In genomic region chr10:90871279-90871760, GRCh38 we compare ENCODE assay signal across 8 cellular contexts. TPM values are rescaled to one million over a fixed set of nuclear protein-coding genes. Genes with fewer than 3 reads are reported as not detected.
A peak's percentile ranks its signal among the peaks of the same experiment; 100 is the strongest.
DNase-seq lines count a peak whose midpoint lies in the region; FAIRE-seq and TF ChIP-seq lines count a peak whose summit lies in the region.

No MANE protein-coding gene starts in this region.

- H3K36me3 ChIP-seq in Karpas-422 (ENCODE audit: insufficient read depth, low read length) (no peaks in the 10 kb centered on the region; the same call in 1 of the 2 replicates), bronchial epithelial cell (ENCODE audit: control insufficient read depth, insufficient read depth, low read length) (no peaks in the 10 kb centered on the region)

- H3K79me2 ChIP-seq in Karpas-422 (ENCODE audit: low read length): peaks cover 36% of the 10 kb centered on the region

- H3K4me1 ChIP-seq in Karpas-422 (ENCODE audit: low read length): peaks cover 24% of the 10 kb centered on the region

- FAIRE-seq in H54 (lab: Jason Lieb, UNC): no peak
- peak; percentile 68 for FAIRE-seq in bronchial epithelial cell (lab: Jason Lieb, UNC)

- H3K27ac ChIP-seq in Karpas-422 (ENCODE audit: low read length): no peak overlapping the region

- H3K4me3 ChIP-seq in Karpas-422 (ENCODE audit: low read length) (peak overlapping the region; percentile 91), bronchial epithelial cell (ENCODE audit: low read depth, low read length) (peak overlapping the region; percentile 58), skeletal muscle cell (ENCODE audit: low read depth, low read length) (peak overlapping the region; percentile 71)

- H3K27me3 ChIP-seq in Karpas-422 (ENCODE audit: low read length): no peaks in the 10 kb centered on the region
- no peaks in the 10 kb centered on the region for H3K27me3 ChIP-seq in bronchial epithelial cell (ENCODE audit: control insufficient read depth, insufficient read depth, low read length)

- H3K9me3 ChIP-seq in Karpas-422 (ENCODE audit: low read length): no peaks in the 10 kb centered on the region

- TF ChIP-seq POLR2A in H54 (IDR thresholded peaks at IDR 0.05; ENCODE audit: low read depth, low read length): no peak

- DNase-seq in GM10266 (ENCODE audit: extremely low spot score): peak; percentile 55
- peak; percentile 44 for DNase-seq in H54 (ENCODE audit: insufficient read length, low spot score)
- peak; percentile 73 for DNase-seq in Karpas-422
- DNase-seq in T follicular helper cell (ENCODE audit: low read depth): peak; percentile 14
- DNase-seq in bronchial epithelial cell (ENCODE audit: low read depth): peak; percentile 73
- peak; percentile 87 for DNase-seq in iPS-NIHi11 (ENCODE audit: low spot score)
- peak; percentile 51 for DNase-seq in skeletal muscle cell (ENCODE audit: low read depth)
- no peak for DNase-seq in NCI-H1694 treated with DMSO at 0.1 percent for 48 hours (lab: John Stamatoyannopoulos, UW)

- H3K9me2 ChIP-seq in Karpas-422 (replicated peaks; ENCODE audit: insufficient read depth, low read length): no peaks in the 10 kb centered on the region

- peak overlapping the region; percentile 75 for H3K4me2 ChIP-seq in Karpas-422 (ENCODE audit: low read depth, low read length, poor library complexity, severe bottlenecking)

- peak overlapping the region; percentile 95 for H2AFZ ChIP-seq in Karpas-422 (ENCODE audit: low read length)

- no peaks in the 10 kb centered on the region for H4K20me1 ChIP-seq in Karpas-422 (ENCODE audit: insufficient read depth, low read depth, low read length)

- peak overlapping the region; percentile 87 for H3K9ac ChIP-seq in Karpas-422 (ENCODE audit: low read length)

- TF ChIP-seq CTCF in GM10266 (IDR thresholded peaks at IDR 0.05; ENCODE audit: control insufficient read depth, insufficient read depth, low read depth, missing control alignments) (peak; percentile 59), bronchial epithelial cell (IDR thresholded peaks at IDR 0.05; ENCODE audit: insufficient read depth, low read length, severe bottlenecking) (peak; percentile 65)

RNA-seq across cellular contexts. Expression of gene RPP30, which starts 0.5 kb away (rescaled TPM):
- total RNA-seq in Karpas-422 (2014; rRNA removed; shearing (Covaris generic); ENCODE audit: low replicate concordance): 18.9 and 23.3 TPM in 2 replicates
- total RNA-seq in bronchial epithelial cell: 24.1 and 25.0 TPM in 2 replicates

RNA-seq across cellular contexts. Expression of gene HTR7, which starts 13.5 kb away (rescaled TPM):
- 0.26 TPM in 1 of 2 replicates, not detected in the other for total RNA-seq in Karpas-422 (2014; rRNA removed; shearing (Covaris generic); ENCODE audit: low replicate concordance)
- total RNA-seq in bronchial epithelial cell: 15.5 and 16.3 TPM in 2 replicates

RNA-seq across cellular contexts. Expression of gene ANKRD1, which starts 49.6 kb away (rescaled TPM):
- total RNA-seq in Karpas-422 (2014; rRNA removed; shearing (Covaris generic); ENCODE audit: low replicate concordance): not detected in 2 replicates
- total RNA-seq in bronchial epithelial cell: under 0.01 TPM in 1 of 2 replicates, not detected in the other

Comparison
In these comparisons a context has a peak if more than half of its experiments do, and no peak if none do; other contexts are left out.
1. RNA of gene HTR7, which starts 13.5 kb away (total RNA-seq): 15.5 to 16.3 TPM in bronchial epithelial cell; 0.26 TPM in Karpas-422; every median in the first group is over 10 times any median in the second.
2. Peak in every context shown above with its lines, with median percentiles within 50 percentile points of each other: H3K4me3 ChIP-seq.